Comparison of ENCODE assay signal across 17 cellular contexts in the genomic region with DNA sequence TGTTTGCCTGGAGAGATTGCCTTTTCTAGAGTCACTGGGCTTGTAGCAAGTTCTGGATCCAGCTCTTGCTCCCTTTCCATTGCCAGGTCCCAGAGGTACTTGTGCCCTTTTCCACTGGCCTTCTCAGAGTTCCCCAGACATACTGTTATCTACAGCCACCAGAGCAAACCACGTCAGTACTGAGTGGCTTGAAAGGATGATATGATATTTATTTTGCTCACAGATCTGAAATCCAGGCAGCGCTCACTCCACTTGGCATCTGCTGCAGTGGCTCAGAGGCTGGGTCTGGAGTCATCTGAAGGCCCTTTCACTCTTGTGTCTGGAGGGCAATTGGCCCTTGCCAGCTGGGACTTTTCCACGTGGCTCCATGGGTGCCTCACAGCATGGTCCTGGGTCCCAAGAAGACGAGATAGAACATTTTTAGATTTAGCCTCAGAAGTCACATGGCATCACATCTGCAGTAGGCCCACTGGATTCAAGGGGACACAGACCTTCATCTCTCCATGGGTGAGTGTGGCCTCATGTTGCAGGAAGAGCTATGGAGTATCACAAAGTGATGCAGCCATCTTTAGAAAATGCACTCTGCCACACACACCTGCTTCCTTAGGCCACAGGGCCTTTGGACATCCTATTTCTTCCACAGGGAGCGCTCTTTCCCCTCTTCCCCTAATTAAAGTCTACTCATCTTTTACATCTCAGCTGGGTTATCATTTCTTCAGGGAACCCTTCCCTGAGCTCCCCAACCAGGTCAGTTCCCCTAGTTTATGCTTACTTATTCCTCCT.
"Had no signal": no experiment of that assay in that cellular context is flagged by ENCODE, and none has a peak within 500 bp of the region (broad histone marks: within the 10 kb centered on the region; RNA-seq: fewer than 3 reads in every experiment).

No MANE protein-coding gene starts in this region.

- H3K4me1 Mint-ChIP-seq: activated naive CD8-positive, alpha-beta T cell treated with anti-CD3 and anti-CD28 coated beads, Interleukin-2, amount 10 ng/mL, durations not matched to agents 7 days and 5 days; naive B cell had no signal

- H3K36me3 Mint-ChIP-seq: activated naive CD8-positive, alpha-beta T cell treated with anti-CD3 and anti-CD28 coated beads, Interleukin-2, amount 10 ng/mL, durations not matched to agents 7 days and 5 days; neural progenitor cell had no signal

- ATAC-seq: activated T-cell treated with anti-CD3 and anti-CD28 coated beads, Interleukin-2, amount 50 U/mL, for 72 hours had no signal

- H3K4me3 Mint-ChIP-seq: activated CD4-positive, alpha-beta memory T cell treated with anti-CD3 and anti-CD28 coated beads for 36 hours; activated naive CD4-positive, alpha-beta T cell treated with anti-CD3 and anti-CD28 coated beads for 36 hours; activated naive CD8-positive, alpha-beta T cell treated with anti-CD3 and anti-CD28 coated beads, Interleukin-2, amount 10 ng/mL, durations not matched to agents 7 days and 5 days; activated T-cell treated with anti-CD3 and anti-CD28 coated beads, Interleukin-2, amount 50 U/mL, for 72 hours; naive B cell; neural progenitor cell; T-helper 2 cell treated with Interferon-gamma antibody and Interleukin-4, amounts not matched to agents 5 μg/mL and 100 μg/mL, for 36 hours had no signal

- DNase-seq: activated CD4-positive, alpha-beta memory T cell treated with anti-CD3 and anti-CD28 coated beads for 36 hours; activated CD4-positive, alpha-beta T cell treated with anti-CD3 and anti-CD28 coated beads for 48 hours; activated effector memory CD4-positive, alpha-beta T cell treated with Interleukin-2 at 50 U/mL for 16 hours; activated naive CD4-positive, alpha-beta T cell treated with anti-CD3 and anti-CD28 coated beads for 36 hours; activated naive CD8-positive, alpha-beta T cell treated with anti-CD3 and anti-CD28 coated beads, Interleukin-2, amount 10 ng/mL, durations not matched to agents 7 days and 5 days; activated T-cell treated with anti-CD3 and anti-CD28 coated beads, Interleukin-2, amount 50 U/mL, for 72 hours; amniotic stem cell; cortex of kidney; heart left ventricle; naive B cell; stimulated activated CD4-positive, alpha-beta T cell treated with anti-CD3 and anti-CD28 coated beads, Interleukin-4, amount 100 ng/mL, for 24 hours; stimulated activated naive CD4-positive, alpha-beta T cell treated with Interleukin-2 at 50 U/mL for 16 hours; upper lobe of left lung had no signal

- H3K27ac Mint-ChIP-seq: activated CD4-positive, alpha-beta memory T cell treated with anti-CD3 and anti-CD28 coated beads for 36 hours; activated naive CD4-positive, alpha-beta T cell treated with anti-CD3 and anti-CD28 coated beads for 36 hours; activated naive CD8-positive, alpha-beta T cell treated with anti-CD3 and anti-CD28 coated beads, Interleukin-2, amount 10 ng/mL, durations not matched to agents 7 days and 5 days; activated T-cell treated with anti-CD3 and anti-CD28 coated beads, Interleukin-2, amount 50 U/mL, for 72 hours; naive B cell; neural progenitor cell; T-helper 2 cell treated with Interferon-gamma antibody and Interleukin-4, amounts not matched to agents 5 μg/mL and 100 μg/mL, for 36 hours had no signal

- FAIRE-seq: bronchial epithelial cell, islet of Langerhans had no signal

- H3K27me3 Mint-ChIP-seq: activated CD4-positive, alpha-beta memory T cell treated with anti-CD3 and anti-CD28 coated beads for 36 hours had no signal

- H3K9me3 Mint-ChIP-seq: activated naive CD8-positive, alpha-beta T cell treated with anti-CD3 and anti-CD28 coated beads, Interleukin-2, amount 10 ng/mL, durations not matched to agents 7 days and 5 days; T-helper 2 cell treated with Interferon-gamma antibody and Interleukin-4, amounts not matched to agents 5 μg/mL and 100 μg/mL, for 36 hours had no signal
